In genomic region chr2:17757321-17757720, GRCh38 we compare ENCODE assay signal across 15 cellular contexts. TPM values are rescaled to one million over a fixed set of nuclear protein-coding genes. Genes with fewer than 3 reads are reported as not detected.
A peak's percentile ranks its signal among the peaks of the same experiment; 100 is the strongest.
DNase-seq lines count a peak whose midpoint lies in the region; ATAC-seq, FAIRE-seq and TF ChIP-seq lines count a peak whose summit lies in the region.
"Had no signal": no experiment of that assay in that cellular context is flagged by ENCODE, and none has a peak within 500 bp of the region (broad histone marks: within the 10 kb centered on the region; RNA-seq: fewer than 3 reads in every experiment).

No MANE protein-coding gene starts in this region.

- ATAC-seq in K562 = no peak
- ATAC-seq in HG03159 (IDR thresholded peaks at IDR 0.05; ENCODE audit: unreplicated experiment) = no peak
- no peak for ATAC-seq in stimulated activated naive CD8-positive, alpha-beta T cell treated with anti-CD3 and anti-CD28 coated beads, Interleukin-15, Interleukin-2, amounts not matched to agents 100 U/mL and 50 U/mL, for 24 hours
- ATAC-seq: activated naive CD4-positive, alpha-beta T cell treated with anti-CD3 and anti-CD28 coated beads, Interleukin-2, amount 50 U/mL, for 72 hours; left cardiac atrium had no signal

- H2AFZ ChIP-seq in Karpas-422 (ENCODE audit: low read length) (no peak overlapping the region), K562 (ENCODE audit: low read depth, low read length) (no peak overlapping the region)

- H3K9me3 ChIP-seq in Karpas-422 (ENCODE audit: low read length) = no peaks in the 10 kb centered on the region
- H3K9me3 ChIP-seq in K562 (replicated peaks; ENCODE audit: control insufficient read depth, insufficient read depth, low read depth, low read length) = no peaks in the 10 kb centered on the region

- FAIRE-seq in K562 (lab: Jason Lieb, UNC) = no peak

- H3K9ac ChIP-seq in Karpas-422 (ENCODE audit: low read length) (no peak overlapping the region), K562 (ENCODE audit: insufficient read depth in 1 of 2, low read depth in 2 of 2, low read length in 2 of 2) (peak overlapping the region in 1 of 2 experiments; percentile 34; a peak in 2 of 4 replicates)

- no peaks in the 10 kb centered on the region for H3K27me3 ChIP-seq in Karpas-422 (ENCODE audit: low read length)
- no peaks in the 10 kb centered on the region for H3K27me3 ChIP-seq in K562 (ENCODE audit: control insufficient read depth in 2 of 2, insufficient read depth in 2 of 2, low read length in 2 of 2)

- TF ChIP-seq RAD21 in K562 (CRISPR knock-in tag; conservative IDR thresholded peaks at IDR 0.05 in 1 of 2, IDR thresholded peaks at IDR 0.05 in 1 of 2) = no peak

- BruUV-seq in K562 (replicated peaks; lab: Mats Ljungman, UMichigan) = no TSS peak

- intact Hi-C loops in K562 (cut with micrococcal nuclease) = no loop called here

- H4K20me1 ChIP-seq in Karpas-422 (ENCODE audit: insufficient read depth, low read depth, low read length) = peaks cover 40% of the 10 kb centered on the region
- no peaks in the 10 kb centered on the region for H4K20me1 ChIP-seq in K562 (replicated peaks; ENCODE audit: control insufficient read depth, insufficient read depth, low read length)

- CTCF ChIA-PET in K562 (lab: Yijun Ruan, JAX; ENCODE audit: low intra/inter-chr PET ratio) = no interaction called here

- H3K4me2 ChIP-seq in Karpas-422 (ENCODE audit: low read depth, low read length, poor library complexity, severe bottlenecking) (peak overlapping the region; percentile 92), K562 (ENCODE audit: insufficient read depth, low read length) (peak overlapping the region; percentile 28; the same call in 1 of the 2 replicates)

- WGBS in K562 (ENCODE audit: insufficient coverage, low coverage, missing lambda C conversion rate) = 50% methylated on average over 2 of the region's 2 CpGs

- DNase-seq in Caki2 (ENCODE audit: low read depth) (peak; percentile 58), Karpas-422 (no peak), K562 (ENCODE audit: extremely low read depth in 1 of 4, low spot score in 3 of 4) (no peak), lung microvascular endothelial cell (ENCODE audit: low read depth in 2 of 2) (peak; percentile 69 to 85), medulla oblongata (ENCODE audit: extremely low spot score) (no peak), NOMO-1 treated with dmso at 0.1 percent for 144 hours (lab: John Stamatoyannopoulos, UW; ENCODE audit: unreplicated experiment) (no peak)
- DNase-seq in stimulated activated naive CD8-positive, alpha-beta T cell treated with anti-CD3 and anti-CD28 coated beads, Interleukin-15, Interleukin-2, amounts not matched to agents 100 U/mL and 50 U/mL, for 24 hours = no peak
- DNase-seq: activated CD4-positive, alpha-beta T cell treated with anti-CD3 and anti-CD28 coated beads, Interleukin-2, amount 50 U/mL, for 4 hours; COR-L47; left cardiac atrium; NCI-H2029; retina had no signal

- POLR2A ChIA-PET in K562 (lab: Yijun Ruan, JAX) = interaction anchor here (1.7 kb wide), 1 partner anchor 9 kb away, joined by 3 read pairs; no protein-coding TSS in a partner anchor

- H3K4me3 ChIP-seq in Karpas-422 (ENCODE audit: low read length) (no peak overlapping the region), K562 (no peak overlapping the region)

- TF ChIP-seq POLR2A in K562 (conservative IDR thresholded peaks at IDR 0.05) = no peak

- H3K27ac ChIP-seq in Karpas-422 (ENCODE audit: low read length) = peak overlapping the region; percentile 26; the same call in 1 of the 2 replicates
- H3K27ac ChIP-seq in K562 (ENCODE audit: extremely low read depth, low read depth, low read length) = 0 out of 3 replicates have a peak overlapping the region, but pooled peaks have one; percentile 31
- H3K27ac ChIP-seq: HL-60 had no signal

- H3K4me1 ChIP-seq in Karpas-422 (ENCODE audit: low read length) (peaks cover 44% of the 10 kb centered on the region), K562 (replicated peaks in 1 of 2; ENCODE audit: control insufficient read depth in 2 of 2, insufficient read depth in 2 of 2, low read length in 2 of 2) (peaks cover 7 to 19% of the 10 kb centered on the region in 2 experiments)

- no peak for TF ChIP-seq EP300 in K562 (IDR thresholded peaks at IDR 0.05; ENCODE audit: low read length)

- H3K9me2 ChIP-seq in Karpas-422 (replicated peaks; ENCODE audit: insufficient read depth, low read length) = no peaks in the 10 kb centered on the region

- H3K79me2 ChIP-seq in Karpas-422 (ENCODE audit: low read length) (peaks cover 80% of the 10 kb centered on the region), K562 (ENCODE audit: control insufficient read depth, insufficient read depth, low read length) (peaks cover 78% of the 10 kb centered on the region)

- H3K36me3 ChIP-seq in Karpas-422 (ENCODE audit: insufficient read depth, low read length) (peaks cover 60% of the 10 kb centered on the region), K562 (ENCODE audit: control insufficient read depth, insufficient read depth, low read length) (peaks cover 29% of the 10 kb centered on the region)

- in situ Hi-C loops in Caki2 (cut with HindIII; ENCODE audit: low pct_unique_long_range_greater_than_20kb, low sequenced_read_pairs) (no loop called here), K562 (cut with MboI) (no loop called here)

- no peaks in the 10 kb centered on the region for H3K9me1 ChIP-seq in K562 (ENCODE audit: control insufficient read depth, insufficient read depth, low read length)

- TF ChIP-seq CTCF in K562 (IDR thresholded peaks at IDR 0.05 in 2 of 3, conservative IDR thresholded peaks at IDR 0.05 in 1 of 3; ENCODE audit: insufficient read depth in 2 of 3, low read depth in 1 of 3, low read length in 3 of 3) = no peak

RNA-seq across cellular contexts. Expression of gene GEN1, which starts 3.4 kb away (rescaled TPM):
- total RNA-seq in Caki2 (2014; rRNA removed; shearing (Covaris generic); ENCODE audit: low replicate concordance) = 5.5 and 18.9 TPM in 2 replicates
- total RNA-seq in Karpas-422 (2014; rRNA removed; shearing (Covaris generic); ENCODE audit: low replicate concordance) = 125 and 251 TPM in 2 replicates
- total RNA-seq in K562 (2011; cell fraction: chromatin; rRNA removed; ENCODE audit: low replicate concordance) = 54.2 and 126 TPM in 2 replicates
- total RNA-seq in K562 (2011; cell fraction: nucleolus; rRNA removed) = 30.7 and 42.2 TPM in 2 replicates
- 75.7 and 127 TPM in 2 replicates for total RNA-seq in K562 (2011; cell fraction: nucleoplasm; rRNA removed)
- total RNA-seq in K562 (2014; rRNA removed) (17.7 and 21.4 TPM in 2 replicates), K562 (2014; rRNA removed; fragmentation: Illumina TruSeq; extraction: Trizol) (32.6 and 38.2 TPM in 2 replicates), K562 (2015; rRNA removed; fragmentation: Illumina TruSeq; extraction: Trizol) (34.0 and 36.8 TPM in 2 replicates), K562 (2021) (28.2 and 29.7 TPM in 2 replicates), lung microvascular endothelial cell (3.0 and 4.4 TPM in 2 replicates)
- polyA plus RNA-seq in K562 (2011; rRNA removed) (28.6 and 39.7 TPM in 2 replicates), K562 (2014; fragmentation: Illumina TruSeq; extraction: Trizol) (24.1 and 24.5 TPM in 2 replicates), K562 (2014; fragmentation: Nextera tagmentation; extraction: Ambion mirVana) (10 to 100 TPM in 1 of 2 experiments, 1 to 10 TPM in 1; 8.6 to 12.4 TPM), K562 (2014; rRNA removed) (16.5 and 21.6 TPM in 2 replicates)
- 4.4 and 9.8 TPM in 2 replicates for polyA plus RNA-seq in K562 (2011; cell fraction: cytosol; rRNA removed)
- 60.0 and 68.3 TPM in 2 replicates for polyA plus RNA-seq in K562 (2011; cell fraction: nucleus; rRNA removed)
- 9.5 and 10.5 TPM in 2 replicates for polyA plus RNA-seq in K562 (2012)
- 73.5 and 79.8 TPM in 2 replicates for polyA minus RNA-seq in K562 (2011; rRNA and poly(A)+ RNA removed)
- polyA minus RNA-seq in K562 (2011; cell fraction: cytosol; rRNA and poly(A)+ RNA removed) = 14.7 and 19.9 TPM in 2 replicates
- 95.6 and 125 TPM in 2 replicates for polyA minus RNA-seq in K562 (2011; cell fraction: nucleus; rRNA and poly(A)+ RNA removed)

RNA-seq across cellular contexts. Expression of gene SMC6, which starts 3.7 kb away (rescaled TPM):
- 5.9 and 10.7 TPM in 2 replicates for total RNA-seq in Caki2 (2014; rRNA removed; shearing (Covaris generic); ENCODE audit: low replicate concordance)
- 28.1 and 44.2 TPM in 2 replicates for total RNA-seq in Karpas-422 (2014; rRNA removed; shearing (Covaris generic); ENCODE audit: low replicate concordance)
- total RNA-seq in K562 (2011; cell fraction: chromatin; rRNA removed; ENCODE audit: low replicate concordance) = 22.2 and 131 TPM in 2 replicates
- total RNA-seq in K562 (2011; cell fraction: nucleolus; rRNA removed) = 10.0 and 22.6 TPM in 2 replicates
- 41.6 and 60.6 TPM in 2 replicates for total RNA-seq in K562 (2011; cell fraction: nucleoplasm; rRNA removed)
- total RNA-seq in K562 (2014; rRNA removed) (38.4 and 42.9 TPM in 2 replicates), K562 (2014; rRNA removed; fragmentation: Illumina TruSeq; extraction: Trizol) (71.1 and 84.3 TPM in 2 replicates), K562 (2015; rRNA removed; fragmentation: Illumina TruSeq; extraction: Trizol) (68.5 and 75.9 TPM in 2 replicates), K562 (2021) (46.6 and 51.5 TPM in 2 replicates), lung microvascular endothelial cell (10.9 and 12.4 TPM in 2 replicates)
- polyA plus RNA-seq in K562 (2011; rRNA removed) (34.3 and 47.7 TPM in 2 replicates), K562 (2014; fragmentation: Illumina TruSeq; extraction: Trizol) (41.8 and 55.6 TPM in 2 replicates), K562 (2014; fragmentation: Nextera tagmentation; extraction: Ambion mirVana) (10 to 100 TPM; 14.2 to 18.5 TPM), K562 (2014; rRNA removed) (41.1 and 44.1 TPM in 2 replicates)
- 5.4 and 9.5 TPM in 2 replicates for polyA plus RNA-seq in K562 (2011; cell fraction: cytosol; rRNA removed)
- polyA plus RNA-seq in K562 (2011; cell fraction: nucleus; rRNA removed) = 29.0 and 39.5 TPM in 2 replicates
- 26.0 and 28.2 TPM in 2 replicates for polyA plus RNA-seq in K562 (2012)
- polyA minus RNA-seq in K562 (2011; rRNA and poly(A)+ RNA removed) = 87.7 and 95.2 TPM in 2 replicates
- 15.2 and 27.7 TPM in 2 replicates for polyA minus RNA-seq in K562 (2011; cell fraction: cytosol; rRNA and poly(A)+ RNA removed)
- 34.5 and 60.3 TPM in 2 replicates for polyA minus RNA-seq in K562 (2011; cell fraction: nucleus; rRNA and poly(A)+ RNA removed)

RNA-seq across cellular contexts. Expression of gene MSGN1, which starts 58.9 kb away (rescaled TPM):
- not detected in 2 replicates for total RNA-seq in Caki2 (2014; rRNA removed; shearing (Covaris generic); ENCODE audit: low replicate concordance)
- total RNA-seq in Karpas-422 (2014; rRNA removed; shearing (Covaris generic); ENCODE audit: low replicate concordance) = not detected in 2 replicates
- not detected in 2 replicates for total RNA-seq in K562 (2011; cell fraction: chromatin; rRNA removed; ENCODE audit: low replicate concordance)
- total RNA-seq in K562 (2011; cell fraction: nucleolus; rRNA removed) = not detected in 2 replicates
- total RNA-seq in K562 (2011; cell fraction: nucleoplasm; rRNA removed) = not detected in 2 replicates
- not detected in 2 replicates for total RNA-seq in K562 (2014; rRNA removed)
- total RNA-seq in K562 (2014; rRNA removed; fragmentation: Illumina TruSeq; extraction: Trizol) = not detected in 2 replicates
- not detected in 2 replicates for total RNA-seq in K562 (2015; rRNA removed; fragmentation: Illumina TruSeq; extraction: Trizol)
- not detected in 2 replicates for total RNA-seq in K562 (2021)
- not detected in 2 replicates for polyA plus RNA-seq in K562 (2011; rRNA removed)
- polyA plus RNA-seq in K562 (2011; cell fraction: cytosol; rRNA removed) = not detected in 2 replicates
- not detected in 2 replicates for polyA plus RNA-seq in K562 (2011; cell fraction: nucleus; rRNA removed)
- polyA plus RNA-seq in K562 (2012) = not detected in 2 replicates
- polyA plus RNA-seq in K562 (2014; fragmentation: Illumina TruSeq; extraction: Trizol) = not detected in 2 replicates
- polyA plus RNA-seq in K562 (2014; fragmentation: Nextera tagmentation; extraction: Ambion mirVana) = not detected
- polyA plus RNA-seq in K562 (2014; rRNA removed) = not detected in 2 replicates
- not detected in 2 replicates for polyA minus RNA-seq in K562 (2011; rRNA and poly(A)+ RNA removed)
- not detected in 2 replicates for polyA minus RNA-seq in K562 (2011; cell fraction: cytosol; rRNA and poly(A)+ RNA removed)
- polyA minus RNA-seq in K562 (2011; cell fraction: nucleus; rRNA and poly(A)+ RNA removed) = not detected in 2 replicates
- not detected in 2 replicates for total RNA-seq in lung microvascular endothelial cell
- total RNA-seq: activated naive CD4-positive, alpha-beta T cell treated with anti-CD3 and anti-CD28 coated beads, Interleukin-2, amount 50 U/mL, for 72 hours; left cardiac atrium had no signal

Comparison
In these comparisons a context has a peak if more than half of its experiments do, and no peak if none do; other contexts are left out.
1. DNase-seq: peak in Caki2 (single experiment) and lung microvascular endothelial cell (2 of 2); none in Karpas-422 (single experiment), K562 (0 of 4), stimulated activated naive CD8-positive, alpha-beta T cell treated with anti-CD3 and anti-CD28 coated beads, Interleukin-15, Interleukin-2, amounts not matched to agents 100 U/mL and 50 U/mL, for 24 hours (single experiment), medulla oblongata (single experiment) and NOMO-1 treated with dmso at 0.1 percent for 144 hours (single experiment).